Comparison of ENCODE assay signal across 29 cellular contexts in the genomic region with DNA sequence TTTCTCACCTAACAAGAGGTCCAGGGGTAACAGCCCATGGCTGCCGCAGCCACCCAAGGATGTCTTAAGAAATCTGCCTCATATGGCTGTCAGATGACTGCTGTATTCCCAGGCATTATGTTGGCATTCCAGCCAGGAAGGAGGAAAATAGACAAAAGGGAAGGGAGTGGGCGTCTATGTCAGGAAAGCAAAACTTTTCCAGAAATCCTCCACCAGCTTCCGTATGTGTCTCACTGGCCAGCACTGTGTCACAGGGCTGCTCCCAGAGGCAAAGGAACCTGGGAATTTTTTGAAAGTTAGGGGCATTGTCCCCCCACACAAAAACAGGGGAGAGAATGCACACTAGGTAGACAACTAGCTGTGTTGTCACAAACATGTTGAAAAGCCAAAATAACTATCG. TPM values are rescaled to one million over a fixed set of nuclear protein-coding genes. Genes with fewer than 3 reads are reported as not detected.
"Had no signal": no experiment of that assay in that cellular context is flagged by ENCODE, and none has a peak within 500 bp of the region (broad histone marks: within the 10 kb centered on the region; RNA-seq: fewer than 3 reads in every experiment).

No MANE protein-coding gene starts in this region.

- H3K27ac Mint-ChIP-seq: activated naive CD4-positive, alpha-beta T cell treated with anti-CD3 and anti-CD28 coated beads for 36 hours; activated naive CD8-positive, alpha-beta T cell treated with anti-CD3 and anti-CD28 coated beads for 36 hours; naive thymus-derived CD4-positive, alpha-beta T cell had no signal

- H3K4me1 ChIP-seq: adrenal gland, testis, uterus had no signal

- H3K4me3 ChIP-seq: adrenal gland, coronary artery, left ventricle myocardium inferior, testis, uterus had no signal

- H3K36me3 ChIP-seq: adrenal gland, brain microvascular endothelial cell, left ventricle myocardium inferior, uterus had no signal

- H3K27ac ChIP-seq: adrenal gland, brain microvascular endothelial cell, coronary artery, testis, uterus, VCaP had no signal

- H3K27me3 ChIP-seq: adrenal gland, brain microvascular endothelial cell, testis, uterus had no signal

- H3K9me3 Mint-ChIP-seq: activated naive CD4-positive, alpha-beta T cell treated with anti-CD3 and anti-CD28 coated beads for 36 hours; activated naive CD8-positive, alpha-beta T cell treated with anti-CD3 and anti-CD28 coated beads for 36 hours had no signal

- ATAC-seq: esophagus mucosa; naive thymus-derived CD4-positive, alpha-beta T cell had no signal

- DNase-seq: activated CD4-positive, alpha-beta T cell treated with anti-CD3 and anti-CD28 coated beads for 48 hours; activated CD4-positive, alpha-beta T cell treated with anti-CD3 and anti-CD28 coated beads, Interleukin-2, amount 50 U/mL, for 48 hours; activated CD8-positive, alpha-beta memory T cell treated with anti-CD3 and anti-CD28 coated beads for 24 hours; activated effector memory CD4-positive, alpha-beta T cell treated with Interleukin-2 at 50 U/mL for 16 hours; activated naive CD4-positive, alpha-beta T cell treated with anti-CD3 and anti-CD28 coated beads for 36 hours; activated naive CD8-positive, alpha-beta T cell treated with anti-CD3 and anti-CD28 coated beads for 36 hours; adrenal gland; aorta; brain microvascular endothelial cell; glutamatergic neuron; left ventricle myocardium inferior; naive thymus-derived CD4-positive, alpha-beta T cell; occipital lobe; stimulated activated CD4-positive, alpha-beta T cell treated with anti-CD3 and anti-CD28 coated beads, Interleukin-2, amount 100 ng/mL, for 48 hours; stimulated activated naive CD4-positive, alpha-beta T cell treated with Interleukin-2 at 50 U/mL for 16 hours; T-helper 9 cell; testis; trophoblast cell; uterus had no signal

- H3K4me3 Mint-ChIP-seq: activated naive CD4-positive, alpha-beta T cell treated with anti-CD3 and anti-CD28 coated beads for 36 hours; activated naive CD8-positive, alpha-beta T cell treated with anti-CD3 and anti-CD28 coated beads for 36 hours; naive thymus-derived CD4-positive, alpha-beta T cell had no signal

- H3K9me3 ChIP-seq: adrenal gland, testis, uterus had no signal

- FAIRE-seq: frontal cortex, islet of Langerhans, TTC549 had no signal

- H3K36me3 Mint-ChIP-seq: activated naive CD8-positive, alpha-beta T cell treated with anti-CD3 and anti-CD28 coated beads for 36 hours; naive thymus-derived CD4-positive, alpha-beta T cell had no signal

RNA-seq across cellular contexts. Expression of a gene that starts 7.3 kb away (rescaled TPM):
- total RNA-seq: activated naive CD4-positive, alpha-beta T cell treated with anti-CD3 and anti-CD28 coated beads for 36 hours; activated naive CD8-positive, alpha-beta T cell treated with anti-CD3 and anti-CD28 coated beads for 36 hours; naive thymus-derived CD4-positive, alpha-beta T cell; T-helper 1 cell treated with Interleukin-12 subunit alpha and Interleukin-12 subunit beta and Interleukin-4 antibody, amounts not matched to agents 30 ng/mL and 1 ng/mL, for 36 hours had no signal

RNA-seq across cellular contexts. Expression of a gene that starts 7.3 kb away (rescaled TPM):
- total RNA-seq: activated naive CD8-positive, alpha-beta T cell treated with anti-CD3 and anti-CD28 coated beads for 36 hours had no signal

RNA-seq across cellular contexts. Expression of a gene that starts 34.8 kb away (rescaled TPM):
- total RNA-seq: activated naive CD4-positive, alpha-beta T cell treated with anti-CD3 and anti-CD28 coated beads for 36 hours; activated naive CD8-positive, alpha-beta T cell treated with anti-CD3 and anti-CD28 coated beads for 36 hours; cardiac septum; left ventricle myocardium inferior; lung microvascular endothelial cell; naive thymus-derived CD4-positive, alpha-beta T cell; occipital lobe; pulmonary artery endothelial cell; T-helper 1 cell treated with Interleukin-12 subunit alpha and Interleukin-12 subunit beta and Interleukin-4 antibody, amounts not matched to agents 30 ng/mL and 1 ng/mL, for 36 hours had no signal
